Comparison of ENCODE assay signal across 16 cellular contexts in genomic region chr2:136129601-136130000, GRCh38. TPM values are rescaled to one million over a fixed set of nuclear protein-coding genes. Genes with fewer than 3 reads are reported as not detected.
A peak's percentile ranks its signal among the peaks of the same experiment; 100 is the strongest.
DNase-seq lines count a peak whose midpoint lies in the region; ATAC-seq and TF ChIP-seq lines count a peak whose summit lies in the region.
"Had no signal": no experiment of that assay in that cellular context is flagged by ENCODE, and none has a peak within 500 bp of the region (broad histone marks: within the 10 kb centered on the region; RNA-seq: fewer than 3 reads in every experiment).

No MANE protein-coding gene starts in this region.

- H3K4me3 Mint-ChIP-seq in activated CD4-positive, alpha-beta T cell treated with anti-CD3 and anti-CD28 coated beads for 36 hours: peak overlapping the region; percentile 31
- H3K4me3 Mint-ChIP-seq in activated T-helper 17 cell treated with anti-CD3 and anti-CD28 coated beads, Interleukin-2, amount 50 U/mL, for 72 hours: peak overlapping the region; percentile 66
- H3K4me3 Mint-ChIP-seq in natural killer cell treated with Interleukin-12 subunit alpha and Interleukin-12 subunit beta and Interleukin-15 and Interleukin-18, amount 100 ng/mL, for 72 hours: peak overlapping the region; percentile 79
- H3K4me3 Mint-ChIP-seq: H9, type B pancreatic cell had no signal

- TF ChIP-seq CTCF in lower leg skin (IDR thresholded peaks at IDR 0.05): no peak

- H3K27ac Mint-ChIP-seq in activated CD4-positive, alpha-beta T cell treated with anti-CD3 and anti-CD28 coated beads for 36 hours: peak overlapping the region; percentile 88
- peak overlapping the region; percentile 84 for H3K27ac Mint-ChIP-seq in activated T-helper 17 cell treated with anti-CD3 and anti-CD28 coated beads, Interleukin-2, amount 50 U/mL, for 72 hours
- H3K27ac Mint-ChIP-seq in natural killer cell treated with Interleukin-12 subunit alpha and Interleukin-12 subunit beta and Interleukin-15 and Interleukin-18, amount 100 ng/mL, for 72 hours: peak overlapping the region; percentile 69 to 77
- H3K27ac Mint-ChIP-seq: H9, type B pancreatic cell had no signal

- H3K4me1 Mint-ChIP-seq in activated CD4-positive, alpha-beta T cell treated with anti-CD3 and anti-CD28 coated beads for 36 hours: peaks cover 95% of the 10 kb centered on the region
- peaks cover 56% of the 10 kb centered on the region for H3K4me1 Mint-ChIP-seq in activated T-helper 17 cell treated with anti-CD3 and anti-CD28 coated beads, Interleukin-2, amount 50 U/mL, for 72 hours
- peaks cover 50 to 74% of the 10 kb centered on the region in 2 donors for H3K4me1 Mint-ChIP-seq in natural killer cell treated with Interleukin-12 subunit alpha and Interleukin-12 subunit beta and Interleukin-15 and Interleukin-18, amount 100 ng/mL, for 72 hours (ENCODE audit: low read depth in 2 of 2)

- POLR2A ChIA-PET in activated CD4-positive, alpha-beta T cell treated with anti-CD3 and anti-CD28 coated beads for 36 hours (lab: Charles Lee): interaction anchor here (1.0 kb wide), 1 partner anchor 253 kb away, joined by 6 read pairs; no protein-coding TSS in a partner anchor

- no peak for DNase-seq in activated CD4-positive, alpha-beta T cell treated with anti-CD3 and anti-CD28 coated beads for 36 hours
- no peak for DNase-seq in activated CD4-positive, alpha-beta T cell treated with anti-CD3 and anti-CD28 coated beads for 1 hour
- DNase-seq in Jurkat, Clone E6-1 (ENCODE audit: low read depth, low spot score): peak; percentile 90
- DNase-seq in natural killer cell treated with Interleukin-12 subunit alpha and Interleukin-12 subunit beta and Interleukin-15 and Interleukin-18, amount 100 ng/mL, for 72 hours (ENCODE audit: low spot score): no peak
- no peak for DNase-seq in lower leg skin (ENCODE audit: low spot score in 2 of 2)
- DNase-seq in head of caudate nucleus: no peak
- DNase-seq: amniotic stem cell, gastrocnemius medialis, H9, NCI-H1048, NCI-H748 treated with DMSO at 0.1 percent for 48 hours had no signal

- TF ChIP-seq POLR2A in lower leg skin (IDR thresholded peaks at IDR 0.05): no peak

- no peaks in the 10 kb centered on the region for H3K36me3 Mint-ChIP-seq in activated CD4-positive, alpha-beta T cell treated with anti-CD3 and anti-CD28 coated beads for 36 hours (ENCODE audit: low read depth)
- H3K36me3 Mint-ChIP-seq in activated T-helper 17 cell treated with anti-CD3 and anti-CD28 coated beads, Interleukin-2, amount 50 U/mL, for 72 hours (ENCODE audit: low read depth): peaks cover 6% of the 10 kb centered on the region
- no peaks in the 10 kb centered on the region for H3K36me3 Mint-ChIP-seq in natural killer cell treated with Interleukin-12 subunit alpha and Interleukin-12 subunit beta and Interleukin-15 and Interleukin-18, amount 100 ng/mL, for 72 hours
- H3K36me3 Mint-ChIP-seq: type B pancreatic cell had no signal

- CTCF ChIA-PET in activated CD4-positive, alpha-beta T cell treated with anti-CD3 and anti-CD28 coated beads for 36 hours (lab: Charles Lee): interaction anchor here (1.0 to 1.2 kb wide), 6 partner anchors 14 to 256 kb away, joined by 3 to 5 read pairs (median 3); no protein-coding TSS in a partner anchor

- H3K9me3 Mint-ChIP-seq in activated CD4-positive, alpha-beta T cell treated with anti-CD3 and anti-CD28 coated beads for 36 hours (ENCODE audit: low read depth): no peaks in the 10 kb centered on the region
- no peaks in the 10 kb centered on the region for H3K9me3 Mint-ChIP-seq in activated T-helper 17 cell treated with anti-CD3 and anti-CD28 coated beads, Interleukin-2, amount 50 U/mL, for 72 hours
- no peaks in the 10 kb centered on the region for H3K9me3 Mint-ChIP-seq in natural killer cell treated with Interleukin-12 subunit alpha and Interleukin-12 subunit beta and Interleukin-15 and Interleukin-18, amount 100 ng/mL, for 72 hours
- H3K9me3 Mint-ChIP-seq: H9, type B pancreatic cell had no signal

- peaks cover 7% of the 10 kb centered on the region for H3K27me3 Mint-ChIP-seq in activated CD4-positive, alpha-beta T cell treated with anti-CD3 and anti-CD28 coated beads for 36 hours
- no peaks in the 10 kb centered on the region for H3K27me3 Mint-ChIP-seq in activated T-helper 17 cell treated with anti-CD3 and anti-CD28 coated beads, Interleukin-2, amount 50 U/mL, for 72 hours
- H3K27me3 Mint-ChIP-seq in natural killer cell treated with Interleukin-12 subunit alpha and Interleukin-12 subunit beta and Interleukin-15 and Interleukin-18, amount 100 ng/mL, for 72 hours: peaks cover 0 to 6% of the 10 kb centered on the region in 2 donors

- H3K4me3 ChIP-seq in Jurkat, Clone E6-1 (ENCODE audit: low read length): peak overlapping the region; percentile 13
- no peak overlapping the region for H3K4me3 ChIP-seq in lower leg skin (ENCODE audit: low read depth, poor library complexity, severe bottlenecking)
- H3K4me3 ChIP-seq: A549, gastrocnemius medialis, SJSA1 had no signal

- intact Hi-C loops in activated CD4-positive, alpha-beta T cell treated with anti-CD3 and anti-CD28 coated beads for 36 hours (cut with DNase I, micrococcal nuclease): loop anchor here in 1 of 2 experiments (1.0 kb wide), 1 partner anchor 11 kb away; the partner anchor contains the start of gene CXCR4
- intact Hi-C loops in lower leg skin (cut with DNase I; ENCODE audit: low total_unique reads): no loop called here
- intact Hi-C loops in head of caudate nucleus (cut with DNase I): loop anchor here (10.0 kb wide), 1 partner anchor 215 kb away; no protein-coding TSS in a partner anchor

- 75 to 81% methylated on average over 4 of the region's 4 CpGs for whole genome bisulfite sequencing in lower leg skin, 2 donors

- ATAC-seq in activated CD4-positive, alpha-beta T cell treated with anti-CD3 and anti-CD28 coated beads for 36 hours: peak; percentile 23
- ATAC-seq in activated T-helper 17 cell treated with anti-CD3 and anti-CD28 coated beads, Interleukin-2, amount 50 U/mL, for 72 hours (replicated peaks): peak; percentile 18
- ATAC-seq in natural killer cell treated with Interleukin-12 subunit alpha and Interleukin-12 subunit beta and Interleukin-15 and Interleukin-18, amount 100 ng/mL, for 72 hours: peak; percentile 59 to 63
- ATAC-seq in HG03354 (IDR thresholded peaks at IDR 0.05; ENCODE audit: poor library complexity, severe bottlenecking, unreplicated experiment): no peak
- ATAC-seq: A549, gastrocnemius medialis had no signal

RNA-seq across cellular contexts. Expression of gene CXCR4, which starts 11.7 kb away (rescaled TPM):
- total RNA-seq in activated CD4-positive, alpha-beta T cell treated with anti-CD3 and anti-CD28 coated beads for 36 hours: 10 to 100 TPM; 75.4 to 89.3 TPM
- 181 TPM for polyA plus RNA-seq in Jurkat, Clone E6-1 (2012; ENCODE audit: insufficient read depth, insufficient read length)
- total RNA-seq in activated T-helper 17 cell treated with anti-CD3 and anti-CD28 coated beads, Interleukin-2, amount 50 U/mL, for 72 hours: 100 to 1,000 TPM; 330 to 360 TPM
- total RNA-seq in natural killer cell treated with Interleukin-12 subunit alpha and Interleukin-12 subunit beta and Interleukin-15 and Interleukin-18, amount 100 ng/mL, for 72 hours: 10 to 100 TPM; 72.1 to 74.8 TPM
- 1 to 10 TPM; 3.9 to 10.0 (median 8.3) TPM for total RNA-seq in lower leg skin

Comparison
In these comparisons a context has a peak if more than half of its experiments do, and no peak if none do; other contexts are left out.
1. RNA of gene CXCR4, which starts 11.7 kb away (total RNA-seq): 330 to 360 TPM in activated T-helper 17 cell treated with anti-CD3 and anti-CD28 coated beads, Interleukin-2, amount 50 U/mL, for 72 hours, 75.4 to 89.3 TPM in activated CD4-positive, alpha-beta T cell treated with anti-CD3 and anti-CD28 coated beads for 36 hours and 72.1 to 74.8 TPM in natural killer cell treated with Interleukin-12 subunit alpha and Interleukin-12 subunit beta and Interleukin-15 and Interleukin-18, amount 100 ng/mL, for 72 hours; 3.9 to 10.0 TPM in lower leg skin; every median in the first group is over 4 times any median in the second.
2. Peak in every context shown above with its lines, with median percentiles within 50 percentile points of each other: H3K27ac Mint-ChIP-seq and H3K4me3 Mint-ChIP-seq.